In the genomic region with DNA sequence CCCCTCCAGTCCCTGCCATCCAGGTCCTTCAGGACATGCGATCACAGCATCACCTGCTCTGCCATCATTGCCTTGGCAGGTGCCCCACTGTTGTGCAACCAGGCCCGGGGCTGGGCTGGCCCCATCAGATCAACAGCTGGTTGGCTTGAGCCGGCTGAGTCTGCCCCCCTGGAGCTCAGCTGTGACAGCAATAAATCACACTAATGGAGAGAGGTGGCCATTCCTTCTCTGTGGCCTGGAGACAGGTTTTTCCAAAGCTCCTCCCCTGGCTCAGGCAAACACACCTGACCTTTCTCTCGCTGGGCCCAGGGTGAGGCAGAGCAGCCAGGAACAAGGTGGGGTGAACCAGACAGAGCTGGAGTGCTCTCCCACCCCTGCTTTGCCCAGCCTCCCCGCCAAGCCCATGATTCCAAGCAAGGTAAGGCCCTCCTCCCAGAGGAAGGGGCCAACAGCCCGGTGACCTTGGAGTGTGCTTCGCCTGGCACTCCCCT, we compare ENCODE assay signal across 12 cellular contexts. TPM values are rescaled to one million over a fixed set of nuclear protein-coding genes. Genes with fewer than 3 reads are reported as not detected.
DNase-seq lines count a peak whose midpoint lies in the region; ATAC-seq and TF ChIP-seq lines count a peak whose summit lies in the region.
"Had no signal": no experiment of that assay in that cellular context is flagged by ENCODE, and none has a peak within 500 bp of the region (broad histone marks: within the 10 kb centered on the region; RNA-seq: fewer than 3 reads in every experiment).

No MANE protein-coding gene starts in this region.

- 42 to 58% methylated on average over 7 of the region's 7 CpGs for whole genome bisulfite sequencing in upper lobe of left lung, 2 donors

- H3K4me1 Mint-ChIP-seq in activated naive CD8-positive, alpha-beta T cell (ENCODE audit: low read depth), result peaks cover 29% of the 10 kb centered on the region
- H3K4me1 Mint-ChIP-seq in activated naive CD8-positive, alpha-beta T cell treated with anti-CD3 and anti-CD28 coated beads for 36 hours, result peaks cover 27% of the 10 kb centered on the region

- no peak overlapping the region for H3K27ac ChIP-seq in upper lobe of left lung
- H3K27ac ChIP-seq: C4-2B, thoracic aorta had no signal

- H3K36me3 ChIP-seq in upper lobe of left lung, result peaks cover 0 to 15% (median 0%) of the 10 kb centered on the region in 4 donors
- H3K36me3 ChIP-seq: thoracic aorta had no signal

- TF ChIP-seq EP300 in upper lobe of left lung (IDR thresholded peaks at IDR 0.05), result no peak

- no peaks in the 10 kb centered on the region for H3K9me3 ChIP-seq in upper lobe of left lung
- H3K9me3 ChIP-seq: thoracic aorta had no signal

- DNase-seq in activated naive CD8-positive, alpha-beta T cell treated with anti-CD3 and anti-CD28 coated beads for 36 hours, result no peak
- peak; percentile 99 for DNase-seq in NCI-H774 (lab: John Stamatoyannopoulos, UW)
- peak; percentile 68 for DNase-seq in left lobe of liver (ENCODE audit: low spot score)
- peak; percentile 74 to 81 for DNase-seq in upper lobe of left lung
- DNase-seq in activated CD4-positive, alpha-beta T cell treated with anti-CD3 and anti-CD28 coated beads for 1 hour, result no peak
- DNase-seq in NCI-H1694 treated with DMSO at 0.1 percent for 48 hours (lab: John Stamatoyannopoulos, UW), result no peak
- DNase-seq: activated CD4-positive, alpha-beta T cell treated with anti-CD3 and anti-CD28 coated beads, Interleukin-2, amount 10 ng/mL, durations not matched to agents 7 days and 5 days; cerebellar nuclear complex had no signal

- H3K4me3 ChIP-seq in upper lobe of left lung, result no peak overlapping the region
- H3K4me3 ChIP-seq: thoracic aorta had no signal

- TF ChIP-seq CTCF in upper lobe of left lung (IDR thresholded peaks at IDR 0.05), result no peak

- no peak for TF ChIP-seq POLR2A in upper lobe of left lung (IDR thresholded peaks at IDR 0.05)

- H3K9me3 Mint-ChIP-seq in activated naive CD8-positive, alpha-beta T cell (ENCODE audit: low read depth), result no peaks in the 10 kb centered on the region
- no peaks in the 10 kb centered on the region for H3K9me3 Mint-ChIP-seq in activated naive CD8-positive, alpha-beta T cell treated with anti-CD3 and anti-CD28 coated beads for 36 hours
- H3K9me3 Mint-ChIP-seq: activated CD4-positive, alpha-beta T cell treated with anti-CD3 and anti-CD28 coated beads, Interleukin-2, amount 10 ng/mL, durations not matched to agents 7 days and 5 days had no signal

- H3K4me3 Mint-ChIP-seq in activated naive CD8-positive, alpha-beta T cell, result no peak overlapping the region
- H3K4me3 Mint-ChIP-seq in activated naive CD8-positive, alpha-beta T cell treated with anti-CD3 and anti-CD28 coated beads for 36 hours, result no peak overlapping the region
- H3K4me3 Mint-ChIP-seq: activated CD4-positive, alpha-beta T cell treated with anti-CD3 and anti-CD28 coated beads, Interleukin-2, amount 10 ng/mL, durations not matched to agents 7 days and 5 days had no signal

- H3K27me3 ChIP-seq in upper lobe of left lung, result no peaks in the 10 kb centered on the region

- H3K27ac Mint-ChIP-seq in activated naive CD8-positive, alpha-beta T cell, result peak overlapping the region; percentile 34
- H3K27ac Mint-ChIP-seq in activated naive CD8-positive, alpha-beta T cell treated with anti-CD3 and anti-CD28 coated beads for 36 hours, result no peak overlapping the region
- H3K27ac Mint-ChIP-seq: activated CD4-positive, alpha-beta T cell treated with anti-CD3 and anti-CD28 coated beads, Interleukin-2, amount 10 ng/mL, durations not matched to agents 7 days and 5 days had no signal

- H3K4me1 ChIP-seq in upper lobe of left lung, result peaks cover 5 to 32% (median 26%) of the 10 kb centered on the region in 4 donors

- ATAC-seq in left lobe of liver (peak; percentile 71), upper lobe of left lung (ENCODE audit: low FRiP score in 2 of 2) (peak in 1 of 2 donors; percentile 36), GM21529 (IDR thresholded peaks at IDR 0.05; ENCODE audit: unreplicated experiment) (no peak)

- no peaks in the 10 kb centered on the region for H3K36me3 Mint-ChIP-seq in activated naive CD8-positive, alpha-beta T cell
- no peaks in the 10 kb centered on the region for H3K36me3 Mint-ChIP-seq in activated naive CD8-positive, alpha-beta T cell treated with anti-CD3 and anti-CD28 coated beads for 36 hours

- no peaks in the 10 kb centered on the region for H3K27me3 Mint-ChIP-seq in activated naive CD8-positive, alpha-beta T cell
- no peaks in the 10 kb centered on the region for H3K27me3 Mint-ChIP-seq in activated naive CD8-positive, alpha-beta T cell treated with anti-CD3 and anti-CD28 coated beads for 36 hours

RNA-seq across cellular contexts. Expression of a gene that starts 8.9 kb away (rescaled TPM):
- total RNA-seq in activated naive CD8-positive, alpha-beta T cell treated with anti-CD3 and anti-CD28 coated beads for 36 hours, result 1 to 10 TPM; 8.3 to 8.8 TPM
- total RNA-seq in left lobe of liver (13.6 TPM), upper lobe of left lung (1 to 10 TPM in 4 of 6 donors, under 1 TPM in 2; 0.15 to 4.5 (median 2.4) TPM)
- total RNA-seq: thoracic aorta had no signal

RNA-seq across cellular contexts. Expression of a gene that starts 36.4 kb away (rescaled TPM):
- under 1 TPM; 0.87 to 0.94 TPM for total RNA-seq in activated naive CD8-positive, alpha-beta T cell treated with anti-CD3 and anti-CD28 coated beads for 36 hours
- total RNA-seq in left lobe of liver (1.4 TPM), upper lobe of left lung (1 to 10 TPM in 3 of 6 donors, under 1 TPM in 3; 0.30 to 3.1 (median 1.3) TPM)

RNA-seq across cellular contexts. Expression of a gene that starts 43.0 kb away (rescaled TPM):
- under 1 TPM in 1 of 2 experiments, not detected in 1; 0.18 TPM for total RNA-seq in activated naive CD8-positive, alpha-beta T cell treated with anti-CD3 and anti-CD28 coated beads for 36 hours
- 10.4 TPM for total RNA-seq in left lobe of liver
- total RNA-seq in upper lobe of left lung, result 10 to 100 TPM; 16.2 to 61.4 (median 33.8) TPM
- total RNA-seq: activated CD4-positive, alpha-beta T cell treated with anti-CD3 and anti-CD28 coated beads, Interleukin-2, amount 10 ng/mL, durations not matched to agents 7 days and 5 days had no signal

Comparison
In these comparisons a context has a peak if more than half of its experiments do, and no peak if none do; other contexts are left out.
1. DNase-seq: peak in NCI-H774 (single experiment), left lobe of liver (single experiment) and upper lobe of left lung (2 of 2); none in activated naive CD8-positive, alpha-beta T cell treated with anti-CD3 and anti-CD28 coated beads for 36 hours (single experiment), activated CD4-positive, alpha-beta T cell treated with anti-CD3 and anti-CD28 coated beads for 1 hour (single experiment) and NCI-H1694 treated with DMSO at 0.1 percent for 48 hours (single experiment).